ENCODE assay signal across 8 cellular contexts in genomic region chrX:51892921-51893745, GRCh38. TPM values are rescaled to one million over a fixed set of nuclear protein-coding genes. Genes with fewer than 3 reads are reported as not detected.
DNase-seq lines count a peak whose midpoint lies in the region; ATAC-seq and TF ChIP-seq lines count a peak whose summit lies in the region.

A gene with protein sequence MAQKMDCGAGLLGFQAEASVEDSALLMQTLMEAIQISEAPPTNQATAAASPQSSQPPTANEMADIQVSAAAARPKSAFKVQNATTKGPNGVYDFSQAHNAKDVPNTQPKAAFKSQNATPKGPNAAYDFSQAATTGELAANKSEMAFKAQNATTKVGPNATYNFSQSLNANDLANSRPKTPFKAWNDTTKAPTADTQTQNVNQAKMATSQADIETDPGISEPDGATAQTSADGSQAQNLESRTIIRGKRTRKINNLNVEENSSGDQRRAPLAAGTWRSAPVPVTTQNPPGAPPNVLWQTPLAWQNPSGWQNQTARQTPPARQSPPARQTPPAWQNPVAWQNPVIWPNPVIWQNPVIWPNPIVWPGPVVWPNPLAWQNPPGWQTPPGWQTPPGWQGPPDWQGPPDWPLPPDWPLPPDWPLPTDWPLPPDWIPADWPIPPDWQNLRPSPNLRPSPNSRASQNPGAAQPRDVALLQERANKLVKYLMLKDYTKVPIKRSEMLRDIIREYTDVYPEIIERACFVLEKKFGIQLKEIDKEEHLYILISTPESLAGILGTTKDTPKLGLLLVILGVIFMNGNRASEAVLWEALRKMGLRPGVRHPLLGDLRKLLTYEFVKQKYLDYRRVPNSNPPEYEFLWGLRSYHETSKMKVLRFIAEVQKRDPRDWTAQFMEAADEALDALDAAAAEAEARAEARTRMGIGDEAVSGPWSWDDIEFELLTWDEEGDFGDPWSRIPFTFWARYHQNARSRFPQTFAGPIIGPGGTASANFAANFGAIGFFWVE (plus strand): TSS chrX:51893623. CDS start chrX:51894305, 682 bp downstream.

- H3K27ac ChIP-seq in SU-DHL-6 (ENCODE audit: low read depth, low read length): peak within 1 kb of the TSS; percentile 74
- peak within 1 kb of the TSS; percentile 75 for H3K27ac ChIP-seq in osteoblast (ENCODE audit: low read depth, low read length)
- peak within 1 kb of the TSS; percentile 74 to 78 for H3K27ac ChIP-seq in testis

- no peaks in the 10 kb centered on the region for H3K27me3 Mint-ChIP-seq in activated naive CD8-positive, alpha-beta T cell treated with anti-CD3 and anti-CD28 coated beads for 36 hours
- H3K27me3 Mint-ChIP-seq in glutamatergic neuron (ENCODE audit: unreplicated experiment): peaks cover 8% of the 10 kb centered on the region

- DNase-seq in DMS79 treated with DMSO at 0.1 percent for 48 hours (lab: John Stamatoyannopoulos, UW) (peak; percentile 78), LNCaP clone FGC (ENCODE audit: low read depth) (peak; percentile 86), glutamatergic neuron (peak; percentile 92), osteoblast (ENCODE audit: insufficient read length, low spot score, missing footprints) (peak; percentile 47), testis (peak; percentile 93)
- DNase-seq in activated naive CD8-positive, alpha-beta T cell treated with anti-CD3 and anti-CD28 coated beads for 36 hours: peak; percentile 82

- peak; percentile 66 for ATAC-seq in GM21825 (IDR thresholded peaks at IDR 0.05; ENCODE audit: unreplicated experiment)

- no peaks in the 10 kb centered on the region for H3K36me3 ChIP-seq in SU-DHL-6 (ENCODE audit: low read length)
- peaks cover 28% of the 10 kb centered on the region for H3K36me3 ChIP-seq in osteoblast (ENCODE audit: insufficient read depth, low read length)
- H3K36me3 ChIP-seq in testis (ENCODE audit: low read depth, missing control alignments): no peaks in the 10 kb centered on the region

- H3K27me3 ChIP-seq in SU-DHL-6 (ENCODE audit: low read length): no peaks in the 10 kb centered on the region
- H3K27me3 ChIP-seq in osteoblast (ENCODE audit: insufficient read depth, low read length): no peaks in the 10 kb centered on the region
- no peaks in the 10 kb centered on the region for H3K27me3 ChIP-seq in testis

- H3K9me3 Mint-ChIP-seq in activated naive CD8-positive, alpha-beta T cell treated with anti-CD3 and anti-CD28 coated beads for 36 hours: no peaks in the 10 kb centered on the region
- H3K9me3 Mint-ChIP-seq in glutamatergic neuron (ENCODE audit: unreplicated experiment): peaks cover 5% of the 10 kb centered on the region

- H3K9ac ChIP-seq in SU-DHL-6 (ENCODE audit: low read length): peak within 1 kb of the TSS; percentile 81

- H3K79me2 ChIP-seq in SU-DHL-6 (ENCODE audit: insufficient read depth, low read length) (peaks cover 18% of the 10 kb centered on the region), osteoblast (ENCODE audit: insufficient read depth, low read length) (peaks cover 40% of the 10 kb centered on the region)

- H3K9me3 ChIP-seq in SU-DHL-6 (ENCODE audit: insufficient read depth, low read length) (no peaks in the 10 kb centered on the region), osteoblast (ENCODE audit: low read depth, low read length) (no peaks in the 10 kb centered on the region), testis (no peaks in the 10 kb centered on the region)

- H3K4me3 ChIP-seq in LNCaP clone FGC (ENCODE audit: low read depth, low read length) (peak within 1 kb of the TSS; percentile 84), SU-DHL-6 (ENCODE audit: insufficient read depth, low read length, poor library complexity, severe bottlenecking) (peak within 1 kb of the TSS; percentile 88), osteoblast (ENCODE audit: insufficient read depth, low read length) (peak within 1 kb of the TSS; percentile 87), testis (peak within 1 kb of the TSS; percentile 52 to 72)

- H3K4me1 ChIP-seq in osteoblast (ENCODE audit: insufficient read depth, low read length): peaks cover 31% of the 10 kb centered on the region
- H3K4me1 ChIP-seq in testis: peaks cover 8% of the 10 kb centered on the region

- 0% methylated on average over 6 to 31 of the region's 35 CpGs for WGBS in testis, 2 donors

- H3K4me3 Mint-ChIP-seq in activated naive CD8-positive, alpha-beta T cell treated with anti-CD3 and anti-CD28 coated beads for 36 hours: peak within 1 kb of the TSS; percentile 93
- H3K4me3 Mint-ChIP-seq in glutamatergic neuron (ENCODE audit: unreplicated experiment): peak within 1 kb of the TSS; percentile 91

- H2AFZ ChIP-seq in SU-DHL-6 (ENCODE audit: low read depth, low read length, severe bottlenecking): peak within 1 kb of the TSS; percentile 62
- peak within 1 kb of the TSS; percentile 72 for H2AFZ ChIP-seq in osteoblast (ENCODE audit: low read length)

- peaks cover 15% of the 10 kb centered on the region for H3K4me1 Mint-ChIP-seq in activated naive CD8-positive, alpha-beta T cell treated with anti-CD3 and anti-CD28 coated beads for 36 hours
- H3K4me1 Mint-ChIP-seq in glutamatergic neuron (ENCODE audit: low read depth, unreplicated experiment): peaks cover 6% of the 10 kb centered on the region

- TF ChIP-seq CTCF in LNCaP clone FGC (IDR thresholded peaks at IDR 0.05; ENCODE audit: control insufficient read depth, extremely low read depth, insufficient read depth): no peak
- TF ChIP-seq CTCF in SU-DHL-6 (IDR thresholded peaks at IDR 0.05; ENCODE audit: insufficient read depth, low read length, poor library complexity, severe bottlenecking): no peak
- no peak for TF ChIP-seq CTCF in glutamatergic neuron (IDR thresholded peaks at IDR 0.05; ENCODE audit: partially characterized antibody, unreplicated experiment)
- TF ChIP-seq CTCF in osteoblast (IDR thresholded peaks at IDR 0.05; ENCODE audit: extremely low read depth, low read depth, low read length): no peak
- TF ChIP-seq CTCF in testis (IDR thresholded peaks at IDR 0.05): no peak

- no peak for TF ChIP-seq POLR2A in testis (IDR thresholded peaks at IDR 0.05)

- intact Hi-C loops in testis (cut with DNase I; ENCODE audit: low total_unique reads): no loop called here

- H3K27ac Mint-ChIP-seq in activated naive CD8-positive, alpha-beta T cell treated with anti-CD3 and anti-CD28 coated beads for 36 hours: peak within 1 kb of the TSS; percentile 85
- peak within 1 kb of the TSS; percentile 95 for H3K27ac Mint-ChIP-seq in glutamatergic neuron (ENCODE audit: unreplicated experiment)

- no peaks in the 10 kb centered on the region for H3K9me2 ChIP-seq in SU-DHL-6 (replicated peaks; ENCODE audit: insufficient read depth, low read length)

- H4K20me1 ChIP-seq in SU-DHL-6 (ENCODE audit: low read depth, low read length) (no peaks in the 10 kb centered on the region), osteoblast (ENCODE audit: insufficient read depth, low read length) (peaks cover 34% of the 10 kb centered on the region)

- no peaks in the 10 kb centered on the region for H3F3A ChIP-seq in SU-DHL-6 (ENCODE audit: insufficient read depth)

- peak within 1 kb of the TSS; percentile 82 for H3K4me2 ChIP-seq in SU-DHL-6 (ENCODE audit: low read depth, low read length, poor library complexity, severe bottlenecking)
- H3K4me2 ChIP-seq in osteoblast (ENCODE audit: insufficient read depth, low read length): peak within 1 kb of the TSS; percentile 77

- H3K36me3 Mint-ChIP-seq in activated naive CD8-positive, alpha-beta T cell treated with anti-CD3 and anti-CD28 coated beads for 36 hours: peaks cover 6% of the 10 kb centered on the region
- H3K36me3 Mint-ChIP-seq in glutamatergic neuron (ENCODE audit: unreplicated experiment): peaks cover 4% of the 10 kb centered on the region

RNA-seq across cellular contexts. Expression of the gene that starts here (rescaled TPM):
- total RNA-seq in activated naive CD8-positive, alpha-beta T cell treated with anti-CD3 and anti-CD28 coated beads for 36 hours: 10 to 100 TPM; 51.5 to 51.8 TPM
- total RNA-seq in glutamatergic neuron (ENCODE audit: unreplicated experiment): 202 TPM
- 257 and 258 TPM in 2 replicates for total RNA-seq in osteoblast
- 100 to 1,000 TPM; 231 to 338 TPM for total RNA-seq in testis
- polyA plus RNA-seq in testis (ENCODE audit: insufficient read depth, low read depth, low replicate concordance): 177 TPM

Comparison
In these comparisons a context has a peak if more than half of its experiments do, and no peak if none do; other contexts are left out.
1. Peak in every context shown above with its lines: DNase-seq, ATAC-seq, H3K4me3 ChIP-seq and H3K27ac ChIP-seq.